ENCODE assay signal across 13 cellular contexts in genomic region chr6:134911532-134911931, GRCh38. TPM values are rescaled to one million over a fixed set of nuclear protein-coding genes. Genes with fewer than 3 reads are reported as not detected.
A peak's percentile ranks its signal among the peaks of the same experiment; 100 is the strongest.
DNase-seq lines count a peak whose midpoint lies in the region; ATAC-seq and TF ChIP-seq lines count a peak whose summit lies in the region.
"Had no signal": no experiment of that assay in that cellular context is flagged by ENCODE, and none has a peak within 500 bp of the region (broad histone marks: within the 10 kb centered on the region; RNA-seq: fewer than 3 reads in every experiment).

No MANE protein-coding gene starts in this region.

- peak overlapping the region; percentile 44 for H3K4me2 ChIP-seq in GM23248 (ENCODE audit: unreplicated experiment)

- in situ Hi-C loops in GM23248 (cut with MboI) = no loop called here

- DNase-seq in GM23248 (peak; percentile 85), RPMI7951 (ENCODE audit: low read depth) (peak; percentile 73), fibroblast of gingiva (ENCODE audit: low read depth) (peak; percentile 9), skeletal muscle cell (ENCODE audit: low read depth) (peak; percentile 68), HEK293T (ENCODE audit: extremely low spot score) (no peak), GM10248 (ENCODE audit: extremely low spot score) (no peak)
- DNase-seq: DMS79; islet precursor cell; natural killer cell; NCI-H2029 treated with DMSO at 0.1 percent for 48 hours; NK-92 treated with Interleukin-12 subunit alpha and Interleukin-12 subunit beta, amount 100 ng/mL, for 24 hours had no signal

- WGBS in GM23248 (ENCODE audit: low coverage in 1 of 2, low lambda C conversion rate in 2 of 2, missing lambda C conversion rate in 2 of 2), 2 experiments = 18% methylated on average over 1 of the region's 1 CpG; no CpG with 5 or more reads in 1 of the 2 experiments

- H3K36me3 ChIP-seq in GM23248 (ENCODE audit: low read depth) = no peaks in the 10 kb centered on the region
- H3K36me3 ChIP-seq: tibial nerve had no signal

- no peak for TF ChIP-seq CTCF in GM10248 (IDR thresholded peaks at IDR 0.05; ENCODE audit: control extremely low read depth, extremely low read depth, low read depth, missing control alignments)

- H3K9me3 ChIP-seq in GM23248 (ENCODE audit: low read depth) = no peaks in the 10 kb centered on the region
- H3K9me3 ChIP-seq: tibial nerve had no signal

- CTCF ChIA-PET in HEK293T (lab: Yijun Ruan, JAX) (interaction anchor here (0.5 to 0.6 kb wide), 2 partner anchors 454 to 1295 kb away, joined by 3 read pairs; no protein-coding TSS in a partner anchor), GM10248 (lab: Yijun Ruan, JAX) (no interaction called here)

- peak overlapping the region; percentile 54 for H3K27ac ChIP-seq in GM23248
- H3K27ac ChIP-seq: tibial nerve had no signal

- H3K9ac ChIP-seq in GM23248 = no peak overlapping the region

- peaks cover 33% of the 10 kb centered on the region for H3F3A ChIP-seq in GM23248 (ENCODE audit: insufficient read depth)

- H3K9me2 ChIP-seq in GM23248 (ENCODE audit: insufficient read depth) = no peaks in the 10 kb centered on the region

- POLR2A ChIA-PET in HEK293T (lab: Yijun Ruan, JAX) (no interaction called here), GM10248 (lab: Yijun Ruan, JAX) (no interaction called here)

- H3K4me3 ChIP-seq in GM23248 (no peak overlapping the region), skeletal muscle cell (ENCODE audit: low read depth, low read length) (no peak overlapping the region)
- H3K4me3 ChIP-seq: tibial nerve had no signal

- H3K79me2 ChIP-seq in GM23248 (ENCODE audit: insufficient read depth) = no peaks in the 10 kb centered on the region

- no peak for ATAC-seq in GM19395 (IDR thresholded peaks at IDR 0.05; ENCODE audit: unreplicated experiment)
- ATAC-seq: natural killer cell had no signal

- H3K27me3 ChIP-seq in GM23248 (replicated peaks; ENCODE audit: insufficient read depth) = no peaks in the 10 kb centered on the region
- H3K27me3 ChIP-seq: tibial nerve had no signal

- H2AFZ ChIP-seq in GM23248 = no peak overlapping the region

- peaks cover 40% of the 10 kb centered on the region for H3K4me1 ChIP-seq in GM23248 (ENCODE audit: insufficient read depth)

- H4K20me1 ChIP-seq in GM23248 (ENCODE audit: insufficient read depth) = no peaks in the 10 kb centered on the region

TF ChIP-seq in HEK293T, 16 proteins besides CTCF, POLR2A, EP300 and RAD21:
- TF ChIP-seq TARDBP (IDR thresholded peaks at IDR 0.05) (no peak), SUZ12 (IDR thresholded peaks at IDR 0.05) (no peak), NFRKB (IDR thresholded peaks at IDR 0.05) (no peak), SP1 (IDR thresholded peaks at IDR 0.05) (no peak)

RNA-seq across cellular contexts. Expression of gene ALDH8A1, which starts 38.4 kb away (rescaled TPM):
- total RNA-seq in GM23248 (2014; rRNA removed; shearing (Covaris generic)) = not detected in 2 replicates
- polyA plus RNA-seq in GM23248 (2016; fragmentation: Nextera tagmentation; extraction: Ambion mirVana) = not detected in 2 replicates
- total RNA-seq in RPMI7951 (2014; rRNA removed; shearing (Covaris generic)) = 0.12 TPM in 1 of 2 replicates, not detected in the other

Comparison
In these comparisons a context has a peak if more than half of its experiments do, and no peak if none do; other contexts are left out.
1. DNase-seq: peak in GM23248 (single experiment), RPMI7951 (single experiment), fibroblast of gingiva (single experiment) and skeletal muscle cell (single experiment); none in HEK293T (single experiment) and GM10248 (single experiment).